Comparison of ENCODE assay signal across 16 cellular contexts in genomic region chr22:45689195-45689594, GRCh38. TPM values are rescaled to one million over a fixed set of nuclear protein-coding genes. Genes with fewer than 3 reads are reported as not detected.
DNase-seq lines count a peak whose midpoint lies in the region; ATAC-seq, FAIRE-seq and TF ChIP-seq lines count a peak whose summit lies in the region.
"Had no signal": no experiment of that assay in that cellular context is flagged by ENCODE, and none has a peak within 500 bp of the region (broad histone marks: within the 10 kb centered on the region; RNA-seq: fewer than 3 reads in every experiment).

No MANE protein-coding gene starts in this region.

- CTCF ChIA-PET in activated naive CD4-positive, alpha-beta T cell treated with anti-CD3 and anti-CD28 coated beads for 36 hours (lab: Charles Lee): no interaction called here
- CTCF ChIA-PET in K562 (lab: Yijun Ruan, JAX; ENCODE audit: low intra/inter-chr PET ratio): no interaction called here

- peaks cover 52% of the 10 kb centered on the region for H3K4me1 Mint-ChIP-seq in activated naive CD4-positive, alpha-beta T cell treated with anti-CD3 and anti-CD28 coated beads, Interleukin-2, amount 50 U/mL, for 24 hours
- H3K4me1 Mint-ChIP-seq in activated naive CD4-positive, alpha-beta T cell treated with anti-CD3 and anti-CD28 coated beads for 36 hours (ENCODE audit: low read depth): peaks cover 36% of the 10 kb centered on the region

- intact Hi-C loops in activated naive CD4-positive, alpha-beta T cell treated with anti-CD3 and anti-CD28 coated beads for 36 hours (cut with micrococcal nuclease): no loop called here
- intact Hi-C loops in K562 (cut with micrococcal nuclease) (no loop called here), kidney (cut with DNase I) (no loop called here)

- no peak overlapping the region for H3K27ac ChIP-seq in K562 (ENCODE audit: extremely low read depth, low read depth, low read length)
- H3K27ac ChIP-seq in keratinocyte (ENCODE audit: control insufficient read depth, insufficient read depth, low read length): peak overlapping the region; percentile 5
- peak overlapping the region; percentile 47 for H3K27ac ChIP-seq in smooth muscle cell (ENCODE audit: low read depth)
- no peak overlapping the region for H3K27ac ChIP-seq in kidney (ENCODE audit: low read depth in 2 of 2, low read length in 2 of 2)
- H3K27ac ChIP-seq: 22Rv1 had no signal

- TF ChIP-seq POLR2A in K562 (conservative IDR thresholded peaks at IDR 0.05): no peak

- POLR2A ChIA-PET in K562 (lab: Yijun Ruan, JAX): no interaction called here

- H3K79me2 ChIP-seq in K562 (ENCODE audit: control insufficient read depth, insufficient read depth, low read length) (peaks cover 12% of the 10 kb centered on the region), keratinocyte (ENCODE audit: control insufficient read depth, insufficient read depth, low read length) (peaks cover 37% of the 10 kb centered on the region), smooth muscle cell (ENCODE audit: low read depth) (peaks cover 92% of the 10 kb centered on the region)

- FAIRE-seq in K562 (lab: Jason Lieb, UNC) (peak; percentile 15), keratinocyte (lab: Jason Lieb, UNC) (no peak), kidney (lab: Jason Lieb, UNC) (no peak)
- FAIRE-seq: G401.6 had no signal

- H3K4me1 ChIP-seq in K562 (replicated peaks in 1 of 2; ENCODE audit: control insufficient read depth in 2 of 2, insufficient read depth in 2 of 2, low read length in 2 of 2) (peaks cover 0 to 11% of the 10 kb centered on the region in 2 experiments; a peak in 2 of 5 replicates), keratinocyte (ENCODE audit: control insufficient read depth, extremely low read depth, insufficient read depth, low read length) (peaks cover 38% of the 10 kb centered on the region), smooth muscle cell (ENCODE audit: low read depth) (peaks cover 5% of the 10 kb centered on the region), kidney (ENCODE audit: control insufficient read depth in 1 of 2, insufficient read depth in 1 of 2, low read depth in 1 of 2, low read length in 2 of 2) (peaks cover 0 to 5% of the 10 kb centered on the region in 2 donors)

- H3K4me3 ChIP-seq in K562 (no peak overlapping the region), keratinocyte (ENCODE audit: control insufficient read depth in 2 of 3, extremely low read depth in 1 of 3, insufficient read depth in 2 of 3, low read depth in 1 of 3, low read length in 3 of 3) (no peak overlapping the region), smooth muscle cell (no peak overlapping the region), kidney (ENCODE audit: low read length in 2 of 2) (no peak overlapping the region)

- H3K36me3 ChIP-seq in K562 (ENCODE audit: control insufficient read depth, insufficient read depth, low read length) (peaks cover 26% of the 10 kb centered on the region; the same call in 2 of the 3 replicates), keratinocyte (ENCODE audit: control insufficient read depth in 2 of 2, extremely low read depth in 1 of 2, insufficient read depth in 2 of 2, low read length in 2 of 2) (peaks cover 8 to 18% of the 10 kb centered on the region in 2 experiments), smooth muscle cell (ENCODE audit: low read depth) (peaks cover 10% of the 10 kb centered on the region), kidney (ENCODE audit: control insufficient read depth in 1 of 2, insufficient read depth in 2 of 2, low read length in 2 of 2) (peaks cover 10 to 11% of the 10 kb centered on the region in 2 donors)

- H3K4me2 ChIP-seq in K562 (ENCODE audit: insufficient read depth, low read length): no peak overlapping the region
- peak overlapping the region; percentile 57 for H3K4me2 ChIP-seq in keratinocyte (ENCODE audit: control insufficient read depth, extremely low read depth, insufficient read depth, low read depth, low read length)
- H3K4me2 ChIP-seq in smooth muscle cell: peak overlapping the region; percentile 42

- TF ChIP-seq CTCF in K562 (IDR thresholded peaks at IDR 0.05 in 2 of 3, conservative IDR thresholded peaks at IDR 0.05 in 1 of 3; ENCODE audit: insufficient read depth in 2 of 3, low read depth in 1 of 3, low read length in 3 of 3): no peak
- no peak for TF ChIP-seq CTCF in keratinocyte (optimal IDR thresholded peaks at IDR 0.05 in 1 of 3, IDR thresholded peaks at IDR 0.05 in 1 of 3, conservative IDR thresholded peaks at IDR 0.05 in 1 of 3; ENCODE audit: extremely low read depth in 1 of 3, insufficient read depth in 2 of 3, low read length in 3 of 3)
- no peak for TF ChIP-seq CTCF in smooth muscle cell (IDR thresholded peaks at IDR 0.05; ENCODE audit: borderline replicate concordance, insufficient read depth, poor library complexity, severe bottlenecking)
- no peak for TF ChIP-seq CTCF in kidney (IDR thresholded peaks at IDR 0.05; ENCODE audit: borderline replicate concordance, extremely low read depth, insufficient read depth)

- H3K27me3 Mint-ChIP-seq in activated naive CD4-positive, alpha-beta T cell treated with anti-CD3 and anti-CD28 coated beads, Interleukin-2, amount 50 U/mL, for 24 hours: no peaks in the 10 kb centered on the region
- H3K27me3 Mint-ChIP-seq in activated naive CD4-positive, alpha-beta T cell treated with anti-CD3 and anti-CD28 coated beads for 36 hours (ENCODE audit: low read depth): no peaks in the 10 kb centered on the region

- peaks cover 11% of the 10 kb centered on the region for H3K36me3 Mint-ChIP-seq in activated naive CD4-positive, alpha-beta T cell treated with anti-CD3 and anti-CD28 coated beads, Interleukin-2, amount 50 U/mL, for 24 hours
- peaks cover 21% of the 10 kb centered on the region for H3K36me3 Mint-ChIP-seq in activated naive CD4-positive, alpha-beta T cell treated with anti-CD3 and anti-CD28 coated beads for 36 hours (ENCODE audit: low read depth)

- H4K20me1 ChIP-seq in K562 (replicated peaks; ENCODE audit: control insufficient read depth, insufficient read depth, low read length) (peaks cover 10% of the 10 kb centered on the region), keratinocyte (ENCODE audit: control insufficient read depth, extremely low read depth, insufficient read depth, low read length) (no peaks in the 10 kb centered on the region), smooth muscle cell (ENCODE audit: low read depth) (peaks cover 99% of the 10 kb centered on the region)

- TF ChIP-seq RAD21 in K562 (CRISPR knock-in tag; conservative IDR thresholded peaks at IDR 0.05 in 1 of 2, IDR thresholded peaks at IDR 0.05 in 1 of 2): no peak

- peak; percentile 32; the same call in 2 of the 3 replicates for ATAC-seq in K562

- H3K9me3 ChIP-seq in K562 (replicated peaks; ENCODE audit: control insufficient read depth, insufficient read depth, low read depth, low read length) (no peaks in the 10 kb centered on the region), keratinocyte (ENCODE audit: control insufficient read depth, low read depth, low read length) (no peaks in the 10 kb centered on the region), smooth muscle cell (replicated peaks; ENCODE audit: low read depth) (no peaks in the 10 kb centered on the region), kidney (ENCODE audit: control insufficient read depth in 1 of 2, low read length in 2 of 2) (no peaks in the 10 kb centered on the region)

- H3K9ac ChIP-seq in K562 (ENCODE audit: insufficient read depth in 1 of 2, low read depth in 2 of 2, low read length in 2 of 2) (no peak overlapping the region), keratinocyte (ENCODE audit: control insufficient read depth, extremely low read depth, insufficient read depth, low read length) (no peak overlapping the region), smooth muscle cell (ENCODE audit: low read depth) (no peak overlapping the region), kidney (ENCODE audit: low read length in 2 of 2) (no peak overlapping the region)

- dilution Hi-C loops in keratinocyte (cut with MboI; ENCODE audit: extremely low pct_ligation_motif_present, low sequenced_read_pairs): no loop called here

- H3F3A ChIP-seq in smooth muscle cell (ENCODE audit: low read depth): no peaks in the 10 kb centered on the region

- H3K27ac Mint-ChIP-seq in activated naive CD4-positive, alpha-beta T cell treated with anti-CD3 and anti-CD28 coated beads, Interleukin-2, amount 50 U/mL, for 24 hours: peak overlapping the region; percentile 24
- no peak overlapping the region for H3K27ac Mint-ChIP-seq in activated naive CD4-positive, alpha-beta T cell treated with anti-CD3 and anti-CD28 coated beads for 36 hours

- no peak for TF ChIP-seq EP300 in K562 (IDR thresholded peaks at IDR 0.05; ENCODE audit: low read length)

- H3K9me1 ChIP-seq in K562 (ENCODE audit: control insufficient read depth, insufficient read depth, low read length): no peaks in the 10 kb centered on the region
- H3K9me1 ChIP-seq in keratinocyte (ENCODE audit: control insufficient read depth, extremely low read depth, insufficient read depth, low read length): no peaks in the 10 kb centered on the region

- no TSS peak for BruUV-seq in K562 (replicated peaks; lab: Mats Ljungman, UMichigan)

- no peaks in the 10 kb centered on the region for H3K9me3 Mint-ChIP-seq in activated naive CD4-positive, alpha-beta T cell treated with anti-CD3 and anti-CD28 coated beads, Interleukin-2, amount 50 U/mL, for 24 hours
- no peaks in the 10 kb centered on the region for H3K9me3 Mint-ChIP-seq in activated naive CD4-positive, alpha-beta T cell treated with anti-CD3 and anti-CD28 coated beads for 36 hours

- DNase-seq in activated naive CD4-positive, alpha-beta T cell treated with anti-CD3 and anti-CD28 coated beads for 36 hours: no peak
- DNase-seq in K562 (ENCODE audit: extremely low read depth in 1 of 4, low spot score in 3 of 4): peak in 1 of 4 experiments; percentile 17
- no peak for DNase-seq in keratinocyte (ENCODE audit: low read depth, low spot score)
- DNase-seq in smooth muscle cell (lab: John Stamatoyannopoulos, UW; ENCODE audit: unreplicated experiment): no peak
- no peak for DNase-seq in NCI-H2171 treated with DMSO at 0.1 percent for 48 hours (lab: John Stamatoyannopoulos, UW)
- DNase-seq in anterior cingulate cortex (lab: John Stamatoyannopoulos, UW): no peak
- DNase-seq in kidney: no peak
- DNase-seq: effector memory CD4-positive, alpha-beta T cell; NCI-H2081; NCI-H82; SHP77; stimulated activated CD4-positive, alpha-beta T cell treated with anti-CD3 and anti-CD28 coated beads, Interleukin-1b, Interleukin-23, amount 100 ng/mL, for 48 hours; stimulated activated CD8-positive, alpha-beta memory T cell treated with anti-CD3 and anti-CD28 coated beads, Interleukin-4, amount 100 ng/mL, for 48 hours had no signal

- no peak overlapping the region for H3K4me3 Mint-ChIP-seq in activated naive CD4-positive, alpha-beta T cell treated with anti-CD3 and anti-CD28 coated beads, Interleukin-2, amount 50 U/mL, for 24 hours
- H3K4me3 Mint-ChIP-seq in activated naive CD4-positive, alpha-beta T cell treated with anti-CD3 and anti-CD28 coated beads for 36 hours: no peak overlapping the region

- H2AFZ ChIP-seq in K562 (ENCODE audit: low read depth, low read length) (no peak overlapping the region), keratinocyte (ENCODE audit: control insufficient read depth, low read length) (no peak overlapping the region), smooth muscle cell (ENCODE audit: low read depth) (no peak overlapping the region)

- H3K27me3 ChIP-seq in K562 (ENCODE audit: control insufficient read depth in 2 of 2, insufficient read depth in 2 of 2, low read length in 2 of 2): no peaks in the 10 kb centered on the region
- H3K27me3 ChIP-seq in keratinocyte (ENCODE audit: control insufficient read depth, extremely low read depth, insufficient read depth, low read length): no peaks in the 10 kb centered on the region
- H3K27me3 ChIP-seq in smooth muscle cell (ENCODE audit: low read depth): no peaks in the 10 kb centered on the region

- in situ Hi-C loops in K562 (cut with MboI): no loop called here

RNA-seq across cellular contexts. Expression of gene ATXN10, which starts 17.6 kb away (rescaled TPM):
- 10 to 100 TPM; 79.8 to 83.7 TPM for total RNA-seq in activated naive CD4-positive, alpha-beta T cell treated with anti-CD3 and anti-CD28 coated beads for 36 hours
- total RNA-seq in K562 (2011; cell fraction: chromatin; rRNA removed; ENCODE audit: low replicate concordance): 53.4 and 83.4 TPM in 2 replicates
- 26.8 and 40.0 TPM in 2 replicates for total RNA-seq in K562 (2011; cell fraction: nucleolus; rRNA removed)
- 36.8 and 43.4 TPM in 2 replicates for total RNA-seq in K562 (2011; cell fraction: nucleoplasm; rRNA removed)
- 16.6 and 21.7 TPM in 2 replicates for total RNA-seq in K562 (2014; rRNA removed)
- total RNA-seq in K562 (2014; rRNA removed; fragmentation: Illumina TruSeq; extraction: Trizol): 32.2 and 35.3 TPM in 2 replicates
- total RNA-seq in K562 (2015; rRNA removed; fragmentation: Illumina TruSeq; extraction: Trizol): 26.6 and 33.6 TPM in 2 replicates
- total RNA-seq in K562 (2021): 66.7 and 72.9 TPM in 2 replicates
- 165 and 190 TPM in 2 replicates for polyA plus RNA-seq in K562 (2011; rRNA removed)
- polyA plus RNA-seq in K562 (2011; cell fraction: cytosol; rRNA removed): 21.2 and 70.6 TPM in 2 replicates
- polyA plus RNA-seq in K562 (2011; cell fraction: nucleus; rRNA removed): 27.9 and 39.6 TPM in 2 replicates
- polyA plus RNA-seq in K562 (2012): 62.7 and 69.3 TPM in 2 replicates
- polyA plus RNA-seq in K562 (2014; fragmentation: Illumina TruSeq; extraction: Trizol): 88.2 and 109 TPM in 2 replicates
- 10 to 100 TPM; 11.5 to 16.4 TPM for polyA plus RNA-seq in K562 (2014; fragmentation: Nextera tagmentation; extraction: Ambion mirVana)
- polyA plus RNA-seq in K562 (2014; rRNA removed): 38.9 and 60.4 TPM in 2 replicates
- polyA minus RNA-seq in K562 (2011; rRNA and poly(A)+ RNA removed): 209 and 220 TPM in 2 replicates
- polyA minus RNA-seq in K562 (2011; cell fraction: cytosol; rRNA and poly(A)+ RNA removed): 51.2 and 64.3 TPM in 2 replicates
- 21.4 and 35.2 TPM in 2 replicates for polyA minus RNA-seq in K562 (2011; cell fraction: nucleus; rRNA and poly(A)+ RNA removed)
- 238 to 276 TPM (median 242 TPM) in 3 replicates for polyA plus RNA-seq in keratinocyte
- polyA plus RNA-seq in keratinocyte (2011; ENCODE audit: low read depth): 147 TPM
- polyA plus RNA-seq in keratinocyte (2011; cell fraction: cytosol; rRNA removed): 172 and 329 TPM in 2 replicates
- polyA plus RNA-seq in keratinocyte (2011; cell fraction: nucleus; rRNA removed): 190 and 196 TPM in 2 replicates
- 88.1 and 124 TPM in 2 replicates for polyA plus RNA-seq in keratinocyte (2012; ENCODE audit: low replicate concordance)
- polyA minus RNA-seq in keratinocyte: 156 to 320 TPM (median 270 TPM) in 3 replicates
- polyA minus RNA-seq in keratinocyte (2011; cell fraction: cytosol; rRNA and poly(A)+ RNA removed): 71.7 TPM
- 59.4 and 126 TPM in 2 replicates for polyA minus RNA-seq in keratinocyte (2011; cell fraction: nucleus; rRNA and poly(A)+ RNA removed)
- total RNA-seq in smooth muscle cell: 117 and 140 TPM in 2 replicates
- polyA plus RNA-seq in smooth muscle cell: 131 and 164 TPM in 2 replicates
- total RNA-seq in kidney: 121 TPM
- 142 TPM for polyA plus RNA-seq in kidney (ENCODE audit: insufficient read depth, low read depth, low replicate concordance)

Comparison
In these comparisons a context has a peak if more than half of its experiments do, and no peak if none do; other contexts are left out.
1. H3K27ac ChIP-seq: peak in keratinocyte (single experiment) and smooth muscle cell (single experiment); none in K562 (single experiment) and kidney (0 of 2).